In the genomic region with DNA sequence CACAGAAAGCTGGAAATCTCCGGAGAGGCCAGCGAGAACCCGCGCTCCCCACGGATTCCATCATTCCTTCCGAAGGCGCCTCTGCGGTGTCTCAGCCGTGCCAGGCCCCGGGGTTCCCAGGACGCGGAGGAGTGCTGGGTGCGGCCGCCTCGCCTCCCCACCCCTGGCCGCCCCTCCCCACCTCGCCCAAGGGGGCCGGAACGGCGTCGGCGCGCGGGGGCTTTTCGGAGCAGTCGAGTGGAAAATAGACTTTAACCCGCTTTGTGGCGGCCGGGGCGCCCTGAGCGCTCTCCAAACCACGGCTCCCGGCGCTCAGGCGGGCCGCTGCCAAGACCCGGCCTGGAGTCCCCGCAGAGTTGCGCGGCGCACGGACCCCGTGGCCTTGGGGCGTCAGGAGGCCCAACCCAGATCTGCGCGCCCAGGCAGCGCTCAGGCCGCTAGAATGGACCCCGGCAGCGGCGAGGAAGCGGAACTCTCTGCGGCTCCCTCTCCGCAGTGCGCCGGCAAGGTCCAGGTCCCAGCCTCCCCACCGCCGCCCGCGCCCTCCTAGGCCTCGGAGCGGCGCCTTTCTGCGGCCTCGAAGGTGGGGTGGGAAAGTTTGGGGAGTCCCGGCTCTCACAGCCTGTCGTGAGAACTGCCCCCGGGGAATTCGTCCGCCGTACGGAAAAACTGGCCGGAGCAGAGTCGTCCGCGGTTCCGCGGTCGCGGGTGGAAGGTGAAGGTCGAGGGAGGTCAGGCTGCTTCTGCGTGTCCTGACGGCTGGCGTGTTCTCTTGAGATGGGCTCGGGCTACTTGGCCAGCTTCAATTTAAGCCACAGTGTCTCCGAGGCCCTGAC, we compare ENCODE assay signal across 8 cellular contexts. TPM values are rescaled to one million over a fixed set of nuclear protein-coding genes. Genes with fewer than 3 reads are reported as not detected.
DNase-seq lines count a peak whose midpoint lies in the region; TF ChIP-seq lines count a peak whose summit lies in the region.

No MANE protein-coding gene starts in this region.

- no peaks in the 10 kb centered on the region for H3K36me3 ChIP-seq in MM.1S (replicated peaks; ENCODE audit: insufficient read depth, low read length)
- no peaks in the 10 kb centered on the region for H3K36me3 ChIP-seq in trophoblast cell (ENCODE audit: control insufficient read depth in 1 of 2, insufficient read depth in 2 of 2, low read length in 2 of 2)

- H3K79me2 ChIP-seq in H9 (ENCODE audit: insufficient read depth, low read length), result no peaks in the 10 kb centered on the region
- no peaks in the 10 kb centered on the region for H3K79me2 ChIP-seq in MM.1S (ENCODE audit: low read length)
- no peaks in the 10 kb centered on the region for H3K79me2 ChIP-seq in trophoblast cell (ENCODE audit: control insufficient read depth, insufficient read depth, low read length, poor library complexity)

- no peaks in the 10 kb centered on the region for H3K79me1 ChIP-seq in H9 (ENCODE audit: insufficient read depth, low read depth, low read length, poor library complexity, severe bottlenecking)
- no peaks in the 10 kb centered on the region for H3K79me1 ChIP-seq in trophoblast cell (ENCODE audit: low read length)

- peaks cover 24 to 45% of the 10 kb centered on the region in 2 experiments for H3K4me1 Mint-ChIP-seq in H9

- no peak overlapping the region for H4K5ac ChIP-seq in H9 (ENCODE audit: insufficient read length, low read depth, low read length)

- H4K20me1 ChIP-seq in H9 (ENCODE audit: control insufficient read depth, insufficient read depth, insufficient read length) (no peaks in the 10 kb centered on the region), MM.1S (ENCODE audit: insufficient read depth, low read length) (0 out of 2 replicates have a peak, but pooled peaks cover 2% of the 10 kb centered on the region)

- H2BK15ac ChIP-seq in H9 (ENCODE audit: low read depth, low read length), result no peak overlapping the region

- intact Hi-C loops in cardiac septum (cut with DNase I), result no loop called here

- H3K14ac ChIP-seq in H9 (ENCODE audit: insufficient read depth, low read length), result no peak overlapping the region
- H3K14ac ChIP-seq in trophoblast cell (ENCODE audit: low read length), result no peak overlapping the region

- no peak overlapping the region for H3K27ac ChIP-seq in H9 (ENCODE audit: insufficient read length, low read depth, low read length)
- H3K27ac ChIP-seq in MM.1S (ENCODE audit: low read length), result peak overlapping the region; percentile 6; the same call in 1 of the 2 replicates
- H3K27ac ChIP-seq in trophoblast cell (ENCODE audit: low read depth, low read length), result no peak overlapping the region

- H3K4ac ChIP-seq in H9 (ENCODE audit: low read depth, low read length), result no peak overlapping the region
- no peak overlapping the region for H3K4ac ChIP-seq in trophoblast cell (ENCODE audit: low read depth, low read length)

- H2BK12ac ChIP-seq in H9 (ENCODE audit: insufficient read length, low read depth, low read length) (no peak overlapping the region), trophoblast cell (ENCODE audit: low read length) (no peak overlapping the region)

- no peaks in the 10 kb centered on the region for H3F3A ChIP-seq in MM.1S (ENCODE audit: insufficient read depth, low read length)

- H3K27me3 ChIP-seq in H9 (ENCODE audit: insufficient read depth, low read length), result peaks cover 70% of the 10 kb centered on the region
- peaks cover 76% of the 10 kb centered on the region for H3K27me3 ChIP-seq in MM.1S (replicated peaks; ENCODE audit: insufficient read depth, low read length)
- peaks cover 79% of the 10 kb centered on the region for H3K27me3 ChIP-seq in trophoblast cell (ENCODE audit: insufficient read depth, low read length)

- H2AK5ac ChIP-seq in H9 (ENCODE audit: insufficient read length, low read length) (no peak overlapping the region), trophoblast cell (ENCODE audit: low read length) (no peak overlapping the region)

- H2BK120ac ChIP-seq in H9 (ENCODE audit: low read depth, low read length, poor library complexity, severe bottlenecking), result no peak overlapping the region
- H2BK120ac ChIP-seq in trophoblast cell (ENCODE audit: insufficient read depth, low read length, poor library complexity), result no peak overlapping the region

- H3K4me3 ChIP-seq in MM.1S (ENCODE audit: low read length) (peak overlapping the region; percentile 79), trophoblast cell (ENCODE audit: low read depth, low read length) (peak overlapping the region; percentile 25)

- peaks cover 38% of the 10 kb centered on the region for H3K23me2 ChIP-seq in H9 (ENCODE audit: insufficient read length, low read depth, low read length, poor library complexity, severe bottlenecking)

- H3K23ac ChIP-seq in H9 (ENCODE audit: insufficient read length, low read depth, low read length) (no peak overlapping the region), trophoblast cell (ENCODE audit: low read length) (no peak overlapping the region)

- H4K91ac ChIP-seq in H9 (ENCODE audit: insufficient read length, low read depth, low read length) (no peak overlapping the region), trophoblast cell (ENCODE audit: low read depth, low read length) (no peak overlapping the region)

- H2AFZ ChIP-seq in H9 (ENCODE audit: low read length), result no peak overlapping the region
- peak overlapping the region; percentile 93 for H2AFZ ChIP-seq in MM.1S (ENCODE audit: low read length)
- H2AFZ ChIP-seq in trophoblast cell (ENCODE audit: insufficient read depth, low read length, poor library complexity), result peak overlapping the region; percentile 69

- H4K12ac ChIP-seq in trophoblast cell (ENCODE audit: low read depth, low read length), result peak overlapping the region; percentile 7

- H3K27ac Mint-ChIP-seq in H9, result no peak overlapping the region

- no peak overlapping the region for H3K56ac ChIP-seq in H9 (ENCODE audit: insufficient read length, low read depth, low read length)

- no peak overlapping the region for H2BK5ac ChIP-seq in H9 (ENCODE audit: insufficient read length, low read length)
- H2BK5ac ChIP-seq in trophoblast cell (ENCODE audit: low read depth, low read length, poor library complexity), result no peak overlapping the region

- H3K9ac ChIP-seq in H9 (ENCODE audit: extremely low read depth, insufficient read length, low read length), result no peak overlapping the region
- H3K9ac ChIP-seq in MM.1S (ENCODE audit: low read length), result peak overlapping the region; percentile 65; the same call in 1 of the 2 replicates
- no peak overlapping the region for H3K9ac ChIP-seq in trophoblast cell (ENCODE audit: low read length)

- H3K36me3 Mint-ChIP-seq in H9 (ENCODE audit: insufficient read depth in 1 of 3, low read depth in 3 of 3), result no peaks in the 10 kb centered on the region

- H3K4me1 ChIP-seq in H9 (ENCODE audit: insufficient read depth, low read length), result peaks cover 11% of the 10 kb centered on the region
- peaks cover 4% of the 10 kb centered on the region; the same call in 1 of the 2 replicates for H3K4me1 ChIP-seq in MM.1S (ENCODE audit: low read length)
- peaks cover 23 to 27% of the 10 kb centered on the region in 2 experiments for H3K4me1 ChIP-seq in trophoblast cell (ENCODE audit: control insufficient read depth in 1 of 2, insufficient read depth in 2 of 2, low read length in 2 of 2)

- no peak overlapping the region for H2BK20ac ChIP-seq in H9 (ENCODE audit: low read depth, low read length, poor library complexity, severe bottlenecking)

- peaks cover 61% of the 10 kb centered on the region for H3K27me3 Mint-ChIP-seq in H9 (ENCODE audit: low read depth)

- H3K9me3 Mint-ChIP-seq in H9, result peaks cover 0 to 4% of the 10 kb centered on the region in 2 experiments; a peak in 2 of 5 replicates

- H3K4me2 ChIP-seq in H9 (ENCODE audit: insufficient read depth, insufficient read length, low read length), result peak overlapping the region; percentile 76
- H3K4me2 ChIP-seq in MM.1S (ENCODE audit: low read depth, low read length), result peak overlapping the region; percentile 100
- peak overlapping the region; percentile 62 for H3K4me2 ChIP-seq in trophoblast cell (ENCODE audit: low read length)

- H3K9me2 ChIP-seq in MM.1S (replicated peaks; ENCODE audit: insufficient read depth, low read length), result no peaks in the 10 kb centered on the region

- peak overlapping the region; percentile 66 to 90 for H3K4me3 Mint-ChIP-seq in H9

- H4K8ac ChIP-seq in H9 (replicated peaks; ENCODE audit: insufficient read length, low read depth, low read length), result no peak overlapping the region
- H4K8ac ChIP-seq in trophoblast cell (ENCODE audit: low read depth, low read length), result peak overlapping the region; percentile 13

- H3T11ph ChIP-seq in H9 (ENCODE audit: low read length), result no peak overlapping the region

- WGBS in H9 (ENCODE audit: extremely low coverage, insufficient read length, low lambda C conversion rate), result no CpG with 5 or more reads among the region's 86 CpGs
- no CpG with 5 or more reads among the region's 86 CpGs for WGBS in trophoblast cell (ENCODE audit: extremely low coverage, insufficient coverage, insufficient read length)

- H3K9me3 ChIP-seq in H9 (ENCODE audit: control insufficient read depth, low read depth, low read length) (no peaks in the 10 kb centered on the region), MM.1S (replicated peaks; ENCODE audit: insufficient read depth, low read length) (no peaks in the 10 kb centered on the region), trophoblast cell (ENCODE audit: insufficient read depth, low read depth, low read length) (peaks cover 6% of the 10 kb centered on the region)

- TF ChIP-seq CTCF in H9 (conservative IDR thresholded peaks at IDR 0.05) (no peak), MM.1S (IDR thresholded peaks at IDR 0.05; ENCODE audit: low read length) (no peak)

- DNase-seq in NCI-H1417 (lab: John Stamatoyannopoulos, UW) (peak; percentile 63 to 93 (median 92)), NCI-H1417 treated with DMSO at 0.1 percent for 48 hours (lab: John Stamatoyannopoulos, UW) (no peak), H9 (peak; percentile 83), MM.1S (peak; percentile 86), cardiac septum (ENCODE audit: low spot score) (peak; percentile 74), trophoblast cell (peak; percentile 53 to 69), Kasumi-1 (lab: John Stamatoyannopoulos, UW) (no peak)
- peak; percentile 37 for DNase-seq in activated CD8-positive, alpha-beta memory T cell treated with anti-CD3 and anti-CD28 coated beads, Interleukin-2, amount 50 U/mL, for 4 hours

- H3K18ac ChIP-seq in H9 (ENCODE audit: insufficient read length, low read depth, low read length) (no peak overlapping the region), trophoblast cell (ENCODE audit: low read length) (peak overlapping the region; percentile 33)

RNA-seq across cellular contexts. Expression of gene EMX1, which starts 1.2 kb away (rescaled TPM):
- total RNA-seq in H9 (2021), result 0.64 and 0.72 TPM in 2 replicates
- not detected for total RNA-seq in cardiac septum
- 0.05 TPM in 1 of 2 replicates, not detected in the other for polyA plus RNA-seq in trophoblast cell (2013)

RNA-seq across cellular contexts. Expression of gene SPR, which starts 28.9 kb away (rescaled TPM):
- total RNA-seq in H9 (2021) (7.3 and 7.6 TPM in 2 replicates), cardiac septum (35.4 TPM)
- 4.7 and 4.9 TPM in 2 replicates for polyA plus RNA-seq in trophoblast cell (2013)

Comparison
In these comparisons a context has a peak if more than half of its experiments do, and no peak if none do; other contexts are left out.
1. DNase-seq: peak in NCI-H1417 (3 of 3), H9 (single experiment), MM.1S (single experiment), activated CD8-positive, alpha-beta memory T cell treated with anti-CD3 and anti-CD28 coated beads, Interleukin-2, amount 50 U/mL, for 4 hours (single experiment), cardiac septum (single experiment) and trophoblast cell (2 of 2); none in NCI-H1417 treated with DMSO at 0.1 percent for 48 hours (single experiment) and Kasumi-1 (0 of 2).
2. Peak in every context shown above with its lines, with median percentiles within 50 percentile points of each other: H3K4me2 ChIP-seq.